ENCODE assay signal across 25 cellular contexts in genomic region chr20:38979842-38980241, GRCh38.
"Had no signal": no experiment of that assay in that cellular context is flagged by ENCODE, and none has a peak within 500 bp of the region (broad histone marks: within the 10 kb centered on the region; RNA-seq: fewer than 3 reads in every experiment).

No MANE protein-coding gene starts in this region.

- H3K9me3 Mint-ChIP-seq: activated CD4-positive, alpha-beta T cell treated with anti-CD3 and anti-CD28 coated beads, Interleukin-2, amount 10 ng/mL, durations not matched to agents 7 days and 5 days; activated CD8-positive, alpha-beta T cell treated with anti-CD3 and anti-CD28 coated beads for 36 hours; activated T-cell treated with anti-CD3 and anti-CD28 coated beads, Interleukin-2, amount 50 U/mL, for 4 hours; activated T-helper 17 cell treated with anti-CD3 and anti-CD28 coated beads, Interleukin-2, amount 50 U/mL, for 72 hours; mesothelial cell of epicardium; natural killer cell; neural progenitor cell had no signal

- H3K9me3 ChIP-seq: psoas muscle, spleen, testis had no signal

- H3K4me3 ChIP-seq: hepatocyte, neural progenitor cell, psoas muscle, spleen, testis had no signal

- H3K36me3 ChIP-seq: brain microvascular endothelial cell, neural progenitor cell had no signal

- H3K36me3 Mint-ChIP-seq: natural killer cell had no signal

- H3K27ac Mint-ChIP-seq: activated CD4-positive, alpha-beta T cell treated with anti-CD3 and anti-CD28 coated beads, Interleukin-2, amount 10 ng/mL, durations not matched to agents 7 days and 5 days; activated CD8-positive, alpha-beta T cell treated with anti-CD3 and anti-CD28 coated beads for 36 hours; activated T-helper 17 cell treated with anti-CD3 and anti-CD28 coated beads, Interleukin-2, amount 50 U/mL, for 72 hours; mesothelial cell of epicardium; natural killer cell; neural progenitor cell had no signal

- H3K27me3 ChIP-seq: brain microvascular endothelial cell, foreskin keratinocyte, hepatocyte, neural progenitor cell, spleen, testis had no signal

- DNase-seq: activated CD4-positive, alpha-beta T cell treated with anti-CD3 and anti-CD28 coated beads, Interleukin-2, amount 10 ng/mL, durations not matched to agents 7 days and 5 days; activated CD4-positive, CD25-positive, alpha-beta regulatory T cell treated with anti-CD3 and anti-CD28 coated beads, Interleukin-2, amount 50 U/mL, for 72 hours; activated CD8-positive, alpha-beta T cell treated with anti-CD3 and anti-CD28 coated beads for 36 hours; activated gamma-delta T cell treated with Interleukin-2 at 50 U/mL for 16 hours; activated naive CD4-positive, alpha-beta T cell treated with anti-CD3 and anti-CD28 coated beads, Interleukin-2, amount 50 U/mL, for 16 hours; activated T-cell treated with anti-CD3 and anti-CD28 coated beads, Interleukin-2, amount 50 U/mL, for 4 hours; amniotic stem cell; brain microvascular endothelial cell; caudate nucleus; cortex of kidney; foreskin keratinocyte; islet precursor cell; natural killer cell; occipital lobe; psoas muscle; spleen; stimulated activated naive CD4-positive, alpha-beta T cell treated with Interleukin-2 at 50 U/mL for 16 hours; T-helper 2 cell; testis; trophoblast cell had no signal

- H3K4me3 Mint-ChIP-seq: activated CD4-positive, alpha-beta T cell treated with anti-CD3 and anti-CD28 coated beads, Interleukin-2, amount 10 ng/mL, durations not matched to agents 7 days and 5 days; activated CD8-positive, alpha-beta T cell treated with anti-CD3 and anti-CD28 coated beads for 36 hours; activated T-cell treated with anti-CD3 and anti-CD28 coated beads, Interleukin-2, amount 50 U/mL, for 4 hours; activated T-helper 17 cell treated with anti-CD3 and anti-CD28 coated beads, Interleukin-2, amount 50 U/mL, for 72 hours; mesothelial cell of epicardium; natural killer cell; neural progenitor cell had no signal

- H3K27ac ChIP-seq: brain microvascular endothelial cell, foreskin keratinocyte, hepatocyte, neural progenitor cell, parathyroid adenoma, psoas muscle, spleen, testis had no signal

- H3K27me3 Mint-ChIP-seq: activated CD4-positive, alpha-beta T cell treated with anti-CD3 and anti-CD28 coated beads, Interleukin-2, amount 10 ng/mL, durations not matched to agents 7 days and 5 days; activated CD8-positive, alpha-beta T cell treated with anti-CD3 and anti-CD28 coated beads for 36 hours; activated T-helper 17 cell treated with anti-CD3 and anti-CD28 coated beads, Interleukin-2, amount 50 U/mL, for 72 hours had no signal

- ATAC-seq: activated CD8-positive, alpha-beta T cell treated with anti-CD3 and anti-CD28 coated beads for 36 hours; activated T-cell treated with anti-CD3 and anti-CD28 coated beads, Interleukin-2, amount 50 U/mL, for 4 hours; activated T-helper 17 cell treated with anti-CD3 and anti-CD28 coated beads, Interleukin-2, amount 50 U/mL, for 72 hours; foreskin keratinocyte; natural killer cell had no signal

- H3K4me1 ChIP-seq: neural progenitor cell, parathyroid adenoma, testis had no signal
